ENCODE assay signal across 2 cellular contexts in genomic region chr1:1399870-1400575, GRCh38.
TF ChIP-seq lines count a peak whose summit lies in the region.

No MANE protein-coding gene starts in this region.

TF ChIP-seq in PFSK-1, 5 proteins besides CTCF, POLR2A, EP300 and RAD21:
- TF ChIP-seq SIN3A (IDR thresholded peaks at IDR 0.05; ENCODE audit: borderline replicate concordance, insufficient read depth, low read length) (0 out of 2 replicates have a peak, but pooled peaks have one; percentile 44), POLR2AphosphoS5 (IDR thresholded peaks at IDR 0.05; ENCODE audit: low read depth, low read length) (no peak; the same call in 1 of the 2 replicates), TAF1 (IDR thresholded peaks at IDR 0.05; ENCODE audit: borderline replicate concordance, insufficient read depth, low read length) (peak; percentile 38; the same call in 1 of the 2 replicates), FOXP2 (optimal IDR thresholded peaks at IDR 0.05; ENCODE audit: borderline replicate concordance, extremely low read depth, extremely low read length, insufficient read depth) (no peak), REST (IDR thresholded peaks at IDR 0.05; ENCODE audit: insufficient read depth in 1 of 2, low read depth in 2 of 2, low read length in 2 of 2) (no peak)

TF ChIP-seq in H1, 55 proteins besides CTCF, POLR2A, EP300 and RAD21:
- TF ChIP-seq POLR2AphosphoS5 (IDR thresholded peaks at IDR 0.05; ENCODE audit: low read depth, low read length) = peak; percentile 71
- no peak for TF ChIP-seq GABPA (IDR thresholded peaks at IDR 0.05; ENCODE audit: borderline replicate concordance, insufficient read depth, low read length)
- TF ChIP-seq TAF7 (optimal IDR thresholded peaks at IDR 0.05; ENCODE audit: borderline replicate concordance, low read depth, low read length) = peak; percentile 17
- 0 out of 2 replicates have a peak, but pooled peaks have one; percentile 15 for TF ChIP-seq PHF8 (conservative IDR thresholded peaks at IDR 0.05; ENCODE audit: low read depth, low read length)
